Comparison of ENCODE assay signal across 8 cellular contexts in genomic region chr15:58931985-58932384, GRCh38. TPM values are rescaled to one million over a fixed set of nuclear protein-coding genes. Genes with fewer than 3 reads are reported as not detected.
DNase-seq lines count a peak whose midpoint lies in the region; ATAC-seq and TF ChIP-seq lines count a peak whose summit lies in the region.

No MANE protein-coding gene starts in this region.

- H3K4me1 Mint-ChIP-seq in neural progenitor cell: peaks cover 24% of the 10 kb centered on the region

- H3K27me3 Mint-ChIP-seq in neural progenitor cell (ENCODE audit: insufficient read depth, low read depth): peaks cover 2% of the 10 kb centered on the region

- H3K9ac ChIP-seq in neural progenitor cell: peak overlapping the region; percentile 99

- peaks cover 0 to 23% (median 18%) of the 10 kb centered on the region in 4 donors for H3K36me3 ChIP-seq in esophagus muscularis mucosa
- peaks cover 15% of the 10 kb centered on the region for H3K36me3 ChIP-seq in neural progenitor cell

- CTCF ChIA-PET in HEK293T (lab: Yijun Ruan, JAX): no interaction called here

- no peaks in the 10 kb centered on the region for H3K36me3 Mint-ChIP-seq in neural progenitor cell

- DNase-seq in ACHN: peak; percentile 28
- peak; percentile 61 for DNase-seq in GM20000 (ENCODE audit: low spot score)
- peak; percentile 57 for DNase-seq in SKM-1 treated with dmso at 0.1 percent for 144 hours (lab: John Stamatoyannopoulos, UW; ENCODE audit: unreplicated experiment)
- no peak for DNase-seq in esophagus muscularis mucosa (ENCODE audit: extremely low spot score)
- DNase-seq in neural progenitor cell (ENCODE audit: low spot score): no peak
- DNase-seq in NCI-H345 (lab: John Stamatoyannopoulos, UW): no peak
- no peak for DNase-seq in HEK293T (ENCODE audit: extremely low spot score)

- H3K4me3 ChIP-seq in esophagus muscularis mucosa (peak overlapping the region; percentile 79 to 95 (median 86)), neural progenitor cell (peak overlapping the region; percentile 88)

- TF ChIP-seq CTCF in GM20000 (IDR thresholded peaks at IDR 0.05; ENCODE audit: extremely low read depth, missing control alignments): no peak
- TF ChIP-seq CTCF in esophagus muscularis mucosa (IDR thresholded peaks at IDR 0.05): no peak
- TF ChIP-seq CTCF in neural progenitor cell (IDR thresholded peaks at IDR 0.05): no peak

- ATAC-seq in HG03097 (IDR thresholded peaks at IDR 0.05; ENCODE audit: low FRiP score, unreplicated experiment): no peak

- H2AFZ ChIP-seq in neural progenitor cell (replicated peaks): no peak overlapping the region

- 0% methylated on average over 3 of the region's 3 CpGs for WGBS in esophagus muscularis mucosa

- no peak for TF ChIP-seq POLR2A in esophagus muscularis mucosa (IDR thresholded peaks at IDR 0.05; ENCODE audit: low read depth)

- H3K79me2 ChIP-seq in neural progenitor cell (ENCODE audit: low read depth): peaks cover 63% of the 10 kb centered on the region

- H3K27me3 ChIP-seq in esophagus muscularis mucosa (no peaks in the 10 kb centered on the region), neural progenitor cell (no peaks in the 10 kb centered on the region)

- H3K4me2 ChIP-seq in neural progenitor cell: peak overlapping the region; percentile 89

- POLR2A ChIA-PET in HEK293T (lab: Yijun Ruan, JAX): interaction anchor here (0.9 kb wide), 1 partner anchor 161 kb away, joined by 3 read pairs; the partner anchor contains the start of gene MINDY2

- H3K27ac Mint-ChIP-seq in neural progenitor cell: peak overlapping the region; percentile 92

- H3K27ac ChIP-seq in esophagus muscularis mucosa (replicated peaks in 1 of 4): peak overlapping the region; percentile 93 to 100 (median 98)
- H3K27ac ChIP-seq in neural progenitor cell: peak overlapping the region; percentile 100

- H3K4me1 ChIP-seq in esophagus muscularis mucosa (peaks cover 20 to 48% (median 37%) of the 10 kb centered on the region in 4 donors), neural progenitor cell (peaks cover 21% of the 10 kb centered on the region)

- peaks cover 9% of the 10 kb centered on the region for H4K20me1 ChIP-seq in neural progenitor cell (ENCODE audit: low read depth)

- no peak for TF ChIP-seq EP300 in esophagus muscularis mucosa (IDR thresholded peaks at IDR 0.05)

- H3K9me3 ChIP-seq in esophagus muscularis mucosa: no peaks in the 10 kb centered on the region
- no peaks in the 10 kb centered on the region for H3K9me3 ChIP-seq in neural progenitor cell (ENCODE audit: low read depth)

- intact Hi-C loops in esophagus muscularis mucosa (cut with DNase I): loop anchor here (2.0 to 10.0 kb wide), 2 partner anchors 53 to 161 kb away; partner anchors contain the start of genes MINDY2 and RNF111

- no peaks in the 10 kb centered on the region for H3K9me3 Mint-ChIP-seq in neural progenitor cell

- H3F3A ChIP-seq in neural progenitor cell (ENCODE audit: low read depth): peaks cover 28% of the 10 kb centered on the region

- in situ Hi-C loops in ACHN (cut with HindIII; ENCODE audit: low pct_ligation_motif_present, low pct_unique_long_range_greater_than_20kb, low sequenced_read_pairs): no loop called here

- H3K4me3 Mint-ChIP-seq in neural progenitor cell: peak overlapping the region; percentile 93

TF ChIP-seq in HEK293T, 16 proteins besides CTCF, POLR2A, EP300 and RAD21:
- TF ChIP-seq FOXK2 (IDR thresholded peaks at IDR 0.05) (no peak), SUZ12 (IDR thresholded peaks at IDR 0.05) (no peak), PKNOX1 (IDR thresholded peaks at IDR 0.05) (no peak), ARNT (IDR thresholded peaks at IDR 0.05) (no peak), BHLHE40 (IDR thresholded peaks at IDR 0.05; ENCODE audit: borderline replicate concordance) (no peak), SP1 (IDR thresholded peaks at IDR 0.05) (no peak), FOXA1 (IDR thresholded peaks at IDR 0.05) (no peak), CTBP1 (IDR thresholded peaks at IDR 0.05; ENCODE audit: borderline replicate concordance) (no peak), FOXM1 (IDR thresholded peaks at IDR 0.05; ENCODE audit: borderline replicate concordance) (no peak), LEF1 (IDR thresholded peaks at IDR 0.05; ENCODE audit: borderline replicate concordance) (no peak), HDGF (IDR thresholded peaks at IDR 0.05; ENCODE audit: borderline replicate concordance) (no peak), ZNF384 (IDR thresholded peaks at IDR 0.05) (no peak), TARDBP (IDR thresholded peaks at IDR 0.05) (no peak), ELF4 (IDR thresholded peaks at IDR 0.05) (no peak), NFRKB (IDR thresholded peaks at IDR 0.05) (no peak), L3MBTL2 (conservative IDR thresholded peaks at IDR 0.05) (no peak)

RNA-seq across cellular contexts. Expression of gene SLTM, which starts 1.5 kb away (rescaled TPM):
- total RNA-seq in esophagus muscularis mucosa (10 to 100 TPM; 69.1 to 88.5 (median 76.3) TPM), neural progenitor cell (ENCODE audit: low replicate concordance) (106 and 152 TPM in 2 replicates)

RNA-seq across cellular contexts. Expression of gene RNF111, which starts 55.5 kb away (rescaled TPM):
- 10 to 100 TPM; 14.1 to 19.9 (median 18.4) TPM for total RNA-seq in esophagus muscularis mucosa
- 21.2 and 32.3 TPM in 2 replicates for total RNA-seq in neural progenitor cell (ENCODE audit: low replicate concordance)

Comparison
In these comparisons a context has a peak if more than half of its experiments do, and no peak if none do; other contexts are left out.
1. DNase-seq: peak in ACHN (single experiment), GM20000 (single experiment) and SKM-1 treated with dmso at 0.1 percent for 144 hours (single experiment); none in esophagus muscularis mucosa (single experiment), neural progenitor cell (single experiment), NCI-H345 (single experiment) and HEK293T (single experiment).